ENCODE assay signal across 23 cellular contexts in genomic region chr17:63996430-63997182, GRCh38. TPM values are rescaled to one million over a fixed set of nuclear protein-coding genes. Genes with fewer than 3 reads are reported as not detected.
DNase-seq lines count a peak whose midpoint lies in the region; ATAC-seq and TF ChIP-seq lines count a peak whose summit lies in the region.
"Had no signal": no experiment of that assay in that cellular context is flagged by ENCODE, and none has a peak within 500 bp of the region (broad histone marks: within the 10 kb centered on the region; RNA-seq: fewer than 3 reads in every experiment).

No MANE protein-coding gene starts in this region.

- peak overlapping the region in 2 of 8 donors; percentile 80 to 82 for H3K27ac ChIP-seq in spleen
- H3K27ac ChIP-seq: GM23248, tibial artery had no signal

- peak overlapping the region; percentile 1 for H3K4me3 Mint-ChIP-seq in activated CD8-positive, alpha-beta T cell treated with anti-CD3 and anti-CD28 coated beads, Interleukin-2, amount 10 ng/mL, durations not matched to agents 7 days and 5 days
- no peak overlapping the region for H3K4me3 Mint-ChIP-seq in activated CD8-positive, alpha-beta T cell treated with anti-CD3 and anti-CD28 coated beads for 36 hours
- peak overlapping the region; percentile 86 for H3K4me3 Mint-ChIP-seq in WTC11
- peak overlapping the region; percentile 84 to 91 (median 89) for H3K4me3 Mint-ChIP-seq in immature natural killer cell

- H3K36me3 ChIP-seq in spleen (peaks cover 0 to 2% (median 0%) of the 10 kb centered on the region in 6 donors), BE2C (no peaks in the 10 kb centered on the region)
- H3K36me3 ChIP-seq: heart right ventricle, tibial artery had no signal

- no peaks in the 10 kb centered on the region for H3K9me3 ChIP-seq in spleen
- H3K9me3 ChIP-seq in BE2C, result no peaks in the 10 kb centered on the region
- H3K9me3 ChIP-seq: BLaER1 treated with 17β-estradiol and CSF1 and Interleukin-3, amounts not matched to agents 10 nM and 100 nM; heart right ventricle; tibial artery had no signal

- no peak for TF ChIP-seq POLR2A in spleen (IDR thresholded peaks at IDR 0.05)

- H3K27me3 ChIP-seq in spleen (replicated peaks in 1 of 7) (peaks cover 0 to 26% (median 0%) of the 10 kb centered on the region in 7 donors), BE2C (peaks cover 7% of the 10 kb centered on the region; the same call in 1 of the 2 replicates)
- H3K27me3 ChIP-seq: BLaER1 treated with 17β-estradiol and CSF1 and Interleukin-3, amounts not matched to agents 10 nM and 100 nM had no signal

- CTCF ChIA-PET in activated CD8-positive, alpha-beta T cell treated with anti-CD3 and anti-CD28 coated beads, Interleukin-2, amount 10 ng/mL, durations not matched to agents 7 days and 5 days (lab: Charles Lee), result interaction anchor here (1.5 to 4.9 kb wide), 5 partner anchors 11 to 78 kb away, joined by 4 to 36 read pairs (median 6); partner anchors contain the start of gene GH1
- CTCF ChIA-PET in activated CD8-positive, alpha-beta T cell treated with anti-CD3 and anti-CD28 coated beads for 36 hours (lab: Charles Lee), result interaction anchor here (0.9 to 2.5 kb wide), 5 partner anchors 20 to 137 kb away, joined by 3 to 8 read pairs (median 4); no protein-coding TSS in a partner anchor
- CTCF ChIA-PET in WTC11 (lab: Charles Lee), result interaction anchor here (0.9 to 8.7 kb wide), 11 partner anchors 11 to 137 kb away, joined by 3 to 46 read pairs (median 6); partner anchors contain the start of genes GH1 and GH2

- peaks cover 26% of the 10 kb centered on the region for H3K27me3 Mint-ChIP-seq in activated CD8-positive, alpha-beta T cell treated with anti-CD3 and anti-CD28 coated beads, Interleukin-2, amount 10 ng/mL, durations not matched to agents 7 days and 5 days (ENCODE audit: low read depth)
- H3K27me3 Mint-ChIP-seq in activated CD8-positive, alpha-beta T cell treated with anti-CD3 and anti-CD28 coated beads for 36 hours, result no peaks in the 10 kb centered on the region
- H3K27me3 Mint-ChIP-seq in WTC11 (ENCODE audit: low read depth) (peaks cover 49% of the 10 kb centered on the region), immature natural killer cell (ENCODE audit: low read depth in 3 of 3) (peaks cover 3 to 12% (median 7%) of the 10 kb centered on the region in 3 donors)

- no peak for TF ChIP-seq CTCF in activated CD8-positive, alpha-beta T cell treated with anti-CD3 and anti-CD28 coated beads for 36 hours (IDR thresholded peaks at IDR 0.05)
- no peak for TF ChIP-seq CTCF in WTC11 (IDR thresholded peaks at IDR 0.05)
- TF ChIP-seq CTCF in spleen (IDR thresholded peaks at IDR 0.05 in 8 of 11, conservative IDR thresholded peaks at IDR 0.05 in 3 of 11), result no peak
- TF ChIP-seq CTCF in BE2C (IDR thresholded peaks at IDR 0.05; ENCODE audit: low read depth, low read length), result no peak

- H3K4me1 ChIP-seq in spleen (peaks cover 8 to 72% (median 42%) of the 10 kb centered on the region in 6 donors), BE2C (no peaks in the 10 kb centered on the region)

- whole genome bisulfite sequencing in spleen, 5 donors, result 91 to 97% (median 95%) methylated on average over 11 of the region's 11 CpGs

- ATAC-seq in activated CD8-positive, alpha-beta T cell treated with anti-CD3 and anti-CD28 coated beads, Interleukin-2, amount 10 ng/mL, durations not matched to agents 7 days and 5 days, result no peak
- no peak for ATAC-seq in activated CD8-positive, alpha-beta T cell treated with anti-CD3 and anti-CD28 coated beads for 36 hours
- no peak for ATAC-seq in WTC11
- ATAC-seq: activated T-cell treated with anti-CD3 and anti-CD28 coated beads, Interleukin-2, amount 50 U/mL, for 72 hours; Panc1 had no signal

- H3K9me3 Mint-ChIP-seq in activated CD8-positive, alpha-beta T cell treated with anti-CD3 and anti-CD28 coated beads, Interleukin-2, amount 10 ng/mL, durations not matched to agents 7 days and 5 days (ENCODE audit: insufficient read depth), result no peaks in the 10 kb centered on the region
- no peaks in the 10 kb centered on the region for H3K9me3 Mint-ChIP-seq in activated CD8-positive, alpha-beta T cell treated with anti-CD3 and anti-CD28 coated beads for 36 hours
- H3K9me3 Mint-ChIP-seq in WTC11 (no peaks in the 10 kb centered on the region), immature natural killer cell (no peaks in the 10 kb centered on the region)
- H3K9me3 Mint-ChIP-seq: activated CD4-positive, alpha-beta T cell treated with anti-CD3 and anti-CD28 coated beads, Interleukin-2, amount 10 ng/mL, durations not matched to agents 24 days and 14 days; activated T-cell treated with anti-CD3 and anti-CD28 coated beads, Interleukin-2, amount 50 U/mL, for 72 hours had no signal

- peaks cover 64% of the 10 kb centered on the region for H3K4me1 Mint-ChIP-seq in activated CD8-positive, alpha-beta T cell treated with anti-CD3 and anti-CD28 coated beads, Interleukin-2, amount 10 ng/mL, durations not matched to agents 7 days and 5 days (ENCODE audit: low read depth)
- peaks cover 34% of the 10 kb centered on the region for H3K4me1 Mint-ChIP-seq in activated CD8-positive, alpha-beta T cell treated with anti-CD3 and anti-CD28 coated beads for 36 hours (ENCODE audit: low read depth)
- H3K4me1 Mint-ChIP-seq in WTC11 (peaks cover 16% of the 10 kb centered on the region), immature natural killer cell (peaks cover 66 to 68% of the 10 kb centered on the region in 2 donors)

- intact Hi-C loops in activated CD8-positive, alpha-beta T cell treated with anti-CD3 and anti-CD28 coated beads for 36 hours (cut with micrococcal nuclease), result no loop called here
- intact Hi-C loops in spleen (cut with DNase I; ENCODE audit: low total_unique reads), result no loop called here

- no peak for DNase-seq in activated CD8-positive, alpha-beta T cell treated with anti-CD3 and anti-CD28 coated beads, Interleukin-2, amount 10 ng/mL, durations not matched to agents 7 days and 5 days
- no peak for DNase-seq in activated CD8-positive, alpha-beta T cell treated with anti-CD3 and anti-CD28 coated beads for 36 hours
- no peak for DNase-seq in WTC11 (ENCODE audit: low spot score)
- DNase-seq in immature natural killer cell, result no peak
- peak; percentile 41 for DNase-seq in spleen
- DNase-seq in medulla oblongata (ENCODE audit: extremely low spot score), result no peak
- DNase-seq in BE2C, result no peak
- DNase-seq in HPDE6-E6E7 (ENCODE audit: extremely low spot score), result no peak
- DNase-seq: activated CD4-positive, alpha-beta T cell treated with anti-CD3 and anti-CD28 coated beads, Interleukin-2, amount 10 ng/mL, durations not matched to agents 24 days and 14 days; activated T-cell treated with anti-CD3 and anti-CD28 coated beads, Interleukin-2, amount 50 U/mL, for 72 hours; amygdala; DMS79 treated with DMSO at 0.1 percent for 48 hours; GM23248; heart right ventricle; IMR-90; NCI-H187; NCI-H2227 treated with DMSO at 0.1 percent for 48 hours; nephron progenitor cell had no signal

- POLR2A ChIA-PET in activated CD8-positive, alpha-beta T cell treated with anti-CD3 and anti-CD28 coated beads, Interleukin-2, amount 10 ng/mL, durations not matched to agents 7 days and 5 days (lab: Charles Lee), result interaction anchor here (0.9 kb wide), 1 partner anchor 12 kb away, joined by 3 read pairs; no protein-coding TSS in a partner anchor
- POLR2A ChIA-PET in activated CD8-positive, alpha-beta T cell treated with anti-CD3 and anti-CD28 coated beads for 36 hours (lab: Charles Lee), result interaction anchor here (2.3 kb wide), 1 partner anchor 20 kb away, joined by 6 read pairs; no protein-coding TSS in a partner anchor
- POLR2A ChIA-PET in WTC11 (lab: Charles Lee), result no interaction called here

- no peak overlapping the region for H3K4me3 ChIP-seq in spleen
- H3K4me3 ChIP-seq in BE2C (ENCODE audit: low read depth, low read length), result no peak overlapping the region
- H3K4me3 ChIP-seq: GM23248, lung, tibial artery had no signal

- H3K36me3 Mint-ChIP-seq in activated CD8-positive, alpha-beta T cell treated with anti-CD3 and anti-CD28 coated beads, Interleukin-2, amount 10 ng/mL, durations not matched to agents 7 days and 5 days (ENCODE audit: low read depth), result no peaks in the 10 kb centered on the region
- H3K36me3 Mint-ChIP-seq in activated CD8-positive, alpha-beta T cell treated with anti-CD3 and anti-CD28 coated beads for 36 hours (ENCODE audit: low read depth), result no peaks in the 10 kb centered on the region
- H3K36me3 Mint-ChIP-seq in WTC11 (no peaks in the 10 kb centered on the region), immature natural killer cell (no peaks in the 10 kb centered on the region)

- no peak overlapping the region for H3K27ac Mint-ChIP-seq in activated CD8-positive, alpha-beta T cell treated with anti-CD3 and anti-CD28 coated beads, Interleukin-2, amount 10 ng/mL, durations not matched to agents 7 days and 5 days
- H3K27ac Mint-ChIP-seq in activated CD8-positive, alpha-beta T cell treated with anti-CD3 and anti-CD28 coated beads for 36 hours, result no peak overlapping the region
- H3K27ac Mint-ChIP-seq in WTC11, result no peak overlapping the region
- peak overlapping the region in 5 of 6 donors; percentile 15 to 84 (median 74) for H3K27ac Mint-ChIP-seq in immature natural killer cell
- H3K27ac Mint-ChIP-seq: activated CD4-positive, alpha-beta T cell treated with anti-CD3 and anti-CD28 coated beads, Interleukin-2, amount 10 ng/mL, durations not matched to agents 24 days and 14 days; activated T-cell treated with anti-CD3 and anti-CD28 coated beads, Interleukin-2, amount 50 U/mL, for 72 hours; nephron progenitor cell had no signal

RNA-seq across cellular contexts. Expression of gene PRR29, which starts 1.5 kb away (rescaled TPM):
- total RNA-seq in activated CD8-positive, alpha-beta T cell treated with anti-CD3 and anti-CD28 coated beads, Interleukin-2, amount 10 ng/mL, durations not matched to agents 7 days and 5 days, result 1 to 10 TPM in 1 of 2 experiments, under 1 TPM in 1; 0.97 to 1.3 TPM
- 1 to 10 TPM in 1 of 2 experiments, under 1 TPM in 1; 0.74 to 2.5 TPM for total RNA-seq in activated CD8-positive, alpha-beta T cell treated with anti-CD3 and anti-CD28 coated beads for 36 hours
- total RNA-seq in WTC11 (2021) (0.64 to 1.1 TPM (median 0.85 TPM) in 3 replicates), spleen (1 to 10 TPM; 1.6 to 9.1 (median 3.5) TPM)
- polyA plus RNA-seq in immature natural killer cell (1 to 10 TPM; 5.0 to 6.8 (median 5.5) TPM), spleen (1 to 10 TPM in 1 of 3 donors, under 1 TPM in 2; 0.65 to 3.6 (median 0.73) TPM)
- 6.8 TPM for polyA plus RNA-seq in BE2C (2012; ENCODE audit: insufficient read depth, insufficient read length, low read depth)
- total RNA-seq: GM23248 had no signal
- polyA plus RNA-seq: GM23248 had no signal

RNA-seq across cellular contexts. Expression of gene ICAM2, which starts 23.8 kb away (rescaled TPM):
- total RNA-seq in activated CD8-positive, alpha-beta T cell treated with anti-CD3 and anti-CD28 coated beads, Interleukin-2, amount 10 ng/mL, durations not matched to agents 7 days and 5 days, result 10 to 100 TPM; 48.4 to 51.3 TPM
- total RNA-seq in activated CD8-positive, alpha-beta T cell treated with anti-CD3 and anti-CD28 coated beads for 36 hours, result 10 to 100 TPM; 53.3 to 53.7 TPM
- total RNA-seq in WTC11 (2021) (0.33 to 0.57 TPM (median 0.44 TPM) in 3 replicates), spleen (100 to 1,000 TPM; 136 to 412 (median 275) TPM)
- polyA plus RNA-seq in immature natural killer cell (100 to 1,000 TPM; 327 to 535 (median 329) TPM), spleen (100 to 1,000 TPM in 1 of 3 donors, 10 to 100 TPM in 2; 79.2 to 108 (median 86.7) TPM)
- polyA plus RNA-seq in BE2C (2012; ENCODE audit: insufficient read depth, insufficient read length, low read depth), result 105 TPM
- total RNA-seq: IMR-90 had no signal

RNA-seq across cellular contexts. Expression of gene SCN4A, which starts 23.9 kb away (rescaled TPM):
- total RNA-seq in activated CD8-positive, alpha-beta T cell treated with anti-CD3 and anti-CD28 coated beads, Interleukin-2, amount 10 ng/mL, durations not matched to agents 7 days and 5 days, result not detected
- total RNA-seq in activated CD8-positive, alpha-beta T cell treated with anti-CD3 and anti-CD28 coated beads for 36 hours, result under 1 TPM; 0.20 to 0.23 TPM
- 5.2 to 5.8 TPM (median 5.5 TPM) in 3 replicates for total RNA-seq in WTC11 (2021)
- polyA plus RNA-seq in immature natural killer cell, result under 1 TPM in 1 of 3 donors, not detected in 2; 0.02 TPM
- 1 to 10 TPM in 5 of 7 donors, under 1 TPM in 2; 0.54 to 4.0 (median 1.3) TPM for total RNA-seq in spleen
- polyA plus RNA-seq in spleen, result under 1 TPM; 0.14 to 0.70 (median 0.26) TPM
- 0.06 TPM for polyA plus RNA-seq in BE2C (2012; ENCODE audit: insufficient read depth, insufficient read length, low read depth)
- total RNA-seq: A172, GM23248, IMR-90 had no signal
- polyA plus RNA-seq: GM23248, IMR-90 had no signal

Comparison
In these comparisons a context has a peak if more than half of its experiments do, and no peak if none do; other contexts are left out.
1. H3K27ac Mint-ChIP-seq: peak in immature natural killer cell (5 of 6); none in activated CD8-positive, alpha-beta T cell treated with anti-CD3 and anti-CD28 coated beads, Interleukin-2, amount 10 ng/mL, durations not matched to agents 7 days and 5 days (single experiment), activated CD8-positive, alpha-beta T cell treated with anti-CD3 and anti-CD28 coated beads for 36 hours (single experiment) and WTC11 (single experiment).
2. RNA of gene ICAM2, which starts 23.8 kb away (total RNA-seq): 136 to 412 TPM in spleen, 53.3 to 53.7 TPM in activated CD8-positive, alpha-beta T cell treated with anti-CD3 and anti-CD28 coated beads for 36 hours and 48.4 to 51.3 TPM in activated CD8-positive, alpha-beta T cell treated with anti-CD3 and anti-CD28 coated beads, Interleukin-2, amount 10 ng/mL, durations not matched to agents 7 days and 5 days; 0.33 to 0.57 TPM in WTC11; every median in the first group is over 10 times any median in the second.